In genomic region chr20:54649511-54649962, GRCh38 we compare ENCODE assay signal across 8 cellular contexts.
A peak's percentile ranks its signal among the peaks of the same experiment; 100 is the strongest.
DNase-seq lines count a peak whose midpoint lies in the region; ATAC-seq, FAIRE-seq and TF ChIP-seq lines count a peak whose summit lies in the region.

No MANE protein-coding gene starts in this region.

- RAD21 ChIA-PET in HCT116 (lab: Charles Lee; ENCODE audit: low non-redundant PET in 1 of 2, low total read pairs in 2 of 2, uncharacterized antibody in 2 of 2, unreplicated experiment in 2 of 2): no interaction called here

- BruUV-seq in HCT116 (replicated peaks; lab: Mats Ljungman, UMichigan): no TSS peak
- no TSS peak for BruUV-seq in K562 (replicated peaks; lab: Mats Ljungman, UMichigan)

- DNase-seq in DMS79 (lab: John Stamatoyannopoulos, UW) (peak; percentile 20), HCT116 (ENCODE audit: low read depth, low spot score) (peak; percentile 62), NCI-H2029 (lab: John Stamatoyannopoulos, UW) (peak; percentile 42), T1000 (lab: John Stamatoyannopoulos, UW) (peak; percentile 71), K562 (ENCODE audit: extremely low read depth in 1 of 4, low spot score in 3 of 4) (peak; percentile 53 to 78 (median 69)), iPS-NIHi11 (ENCODE audit: low spot score) (peak; percentile 76), OCI-M2 (lab: John Stamatoyannopoulos, UW; ENCODE audit: unreplicated experiment) (no peak)
- peak; percentile 37 to 74 for DNase-seq in stimulated activated CD4-positive, alpha-beta T cell treated with anti-CD3 and anti-CD28 coated beads, Interleukin-12 subunit alpha, Interleukin-12 subunit beta, amount 100 ng/mL, for 24 hours (ENCODE audit: low read depth in 2 of 2)

- H3K4me2 ChIP-seq in HCT116 (ENCODE audit: low read length) (no peak overlapping the region), K562 (ENCODE audit: insufficient read depth, low read length) (no peak overlapping the region)

- peak; percentile 92 for FAIRE-seq in K562 (lab: Jason Lieb, UNC)

- H3K9me3 ChIP-seq in HCT116 (ENCODE audit: control insufficient read depth in 1 of 2, insufficient read depth in 1 of 2, low read depth in 1 of 2, low read length in 2 of 2): no peaks in the 10 kb centered on the region
- no peaks in the 10 kb centered on the region for H3K9me3 ChIP-seq in K562 (replicated peaks; ENCODE audit: control insufficient read depth, insufficient read depth, low read depth, low read length)

- H2AFZ ChIP-seq in HCT116 (ENCODE audit: low read depth, low read length, poor library complexity, severe bottlenecking) (peak overlapping the region; percentile 47), K562 (ENCODE audit: low read depth, low read length) (no peak overlapping the region)

- POLR2A ChIA-PET in HCT116 (lab: Charles Lee) (no interaction called here), K562 (lab: Yijun Ruan, JAX) (no interaction called here)

- H3K4me1 ChIP-seq in HCT116 (ENCODE audit: control insufficient read depth in 1 of 2, insufficient read depth in 2 of 2, low read length in 2 of 2) (no peaks in the 10 kb centered on the region), K562 (replicated peaks in 1 of 2; ENCODE audit: control insufficient read depth in 2 of 2, insufficient read depth in 2 of 2, low read length in 2 of 2) (no peaks in the 10 kb centered on the region)

- no peaks in the 10 kb centered on the region for H3K9me2 ChIP-seq in HCT116 (ENCODE audit: insufficient read depth)

- no peaks in the 10 kb centered on the region for H3K9me1 ChIP-seq in K562 (ENCODE audit: control insufficient read depth, insufficient read depth, low read length)

- TF ChIP-seq EP300 in K562 (IDR thresholded peaks at IDR 0.05; ENCODE audit: low read length): no peak

- CTCF ChIA-PET in HCT116 (lab: Charles Lee): interaction anchor here (0.6 kb wide), 1 partner anchor 442 kb away, joined by 4 read pairs; the partner anchor contains the start of gene PFDN4
- CTCF ChIA-PET in K562 (lab: Yijun Ruan, JAX; ENCODE audit: low intra/inter-chr PET ratio): interaction anchor here (0.6 to 2.4 kb wide), 5 partner anchors 417 to 1695 kb away, joined by 3 to 13 read pairs (median 3); partner anchors contain the start of gene MC3R

- H3K36me3 ChIP-seq in HCT116 (ENCODE audit: control insufficient read depth in 1 of 2, insufficient read depth in 2 of 2, low read length in 2 of 2): no peaks in the 10 kb centered on the region
- no peaks in the 10 kb centered on the region for H3K36me3 ChIP-seq in K562 (ENCODE audit: control insufficient read depth, insufficient read depth, low read length)

- TF ChIP-seq RAD21 in HCT116 (IDR thresholded peaks at IDR 0.05; ENCODE audit: low read depth): peak; percentile 60
- peak; percentile 47 to 73 for TF ChIP-seq RAD21 in K562 (CRISPR knock-in tag; conservative IDR thresholded peaks at IDR 0.05 in 1 of 2, IDR thresholded peaks at IDR 0.05 in 1 of 2)

- under 1% methylated on average over 8 of the region's 8 CpGs for WGBS in K562 (ENCODE audit: insufficient coverage, low coverage, missing lambda C conversion rate)

- H3K9ac ChIP-seq in HCT116 (ENCODE audit: low read length): no peak overlapping the region
- no peak overlapping the region for H3K9ac ChIP-seq in K562 (ENCODE audit: insufficient read depth in 1 of 2, low read depth in 2 of 2, low read length in 2 of 2)

- no peak overlapping the region for H3K27ac ChIP-seq in HCT116 (ENCODE audit: low read depth, low read length)
- H3K27ac ChIP-seq in K562 (ENCODE audit: extremely low read depth, low read depth, low read length): no peak overlapping the region

- TF ChIP-seq POLR2A in HCT116 (IDR thresholded peaks at IDR 0.05; ENCODE audit: borderline replicate concordance, extremely low read depth, insufficient read depth, insufficient read length) (no peak), K562 (conservative IDR thresholded peaks at IDR 0.05) (no peak)

- TF ChIP-seq CTCF in HCT116 (IDR thresholded peaks at IDR 0.05 in 2 of 3, conservative IDR thresholded peaks at IDR 0.05 in 1 of 3; ENCODE audit: borderline replicate concordance in 1 of 3, insufficient read depth in 1 of 3, low read depth in 2 of 3, low read length in 2 of 3): peak; percentile 46 to 81 (median 75); a peak in 5 of 6 replicates
- peak; percentile 58 to 74 (median 72) for TF ChIP-seq CTCF in K562 (IDR thresholded peaks at IDR 0.05 in 2 of 3, conservative IDR thresholded peaks at IDR 0.05 in 1 of 3; ENCODE audit: insufficient read depth in 2 of 3, low read depth in 1 of 3, low read length in 3 of 3)

- in situ Hi-C loops in K562 (cut with MboI): loop anchor here (10.0 to 25.0 kb wide), 3 partner anchors 435 to 687 kb away; no protein-coding TSS in a partner anchor

- H4K20me1 ChIP-seq in HCT116 (ENCODE audit: insufficient read depth) (no peaks in the 10 kb centered on the region), K562 (replicated peaks; ENCODE audit: control insufficient read depth, insufficient read depth, low read length) (no peaks in the 10 kb centered on the region)

- intact Hi-C loops in HCT116 (cut with micrococcal nuclease): loop anchor here (10.0 kb wide), 1 partner anchor 665 kb away; no protein-coding TSS in a partner anchor
- intact Hi-C loops in K562 (cut with micrococcal nuclease): loop anchor here (2.0 to 5.0 kb wide), 3 partner anchors 432 to 1695 kb away; partner anchors contain the start of gene MC3R

- H3K4me3 ChIP-seq in HCT116 (replicated peaks in 1 of 2; ENCODE audit: low read depth in 1 of 2, low read length in 2 of 2) (no peak overlapping the region), K562 (no peak overlapping the region)

- ATAC-seq in HCT116: peak; percentile 92
- peak; percentile 86 for ATAC-seq in K562

- no peaks in the 10 kb centered on the region for H3K27me3 ChIP-seq in HCT116 (ENCODE audit: insufficient read depth, low read length)
- H3K27me3 ChIP-seq in K562 (ENCODE audit: control insufficient read depth in 2 of 2, insufficient read depth in 2 of 2, low read length in 2 of 2): no peaks in the 10 kb centered on the region

- H3K79me2 ChIP-seq in HCT116 (ENCODE audit: insufficient read depth, low read length) (no peaks in the 10 kb centered on the region), K562 (ENCODE audit: control insufficient read depth, insufficient read depth, low read length) (no peaks in the 10 kb centered on the region)

TF ChIP-seq in HCT116, 20 proteins besides CTCF, POLR2A, EP300 and RAD21:
- TF ChIP-seq YY1 (IDR thresholded peaks at IDR 0.05; ENCODE audit: extremely low read depth, insufficient replicate concordance, low read depth, low read length) (no peak), EZH2phosphoT487 (IDR thresholded peaks at IDR 0.05; ENCODE audit: borderline replicate concordance) (no peak)

TF ChIP-seq in K562, 482 proteins besides CTCF, POLR2A, EP300 and RAD21 (continues in another document):
- TF ChIP-seq SMC3 (conservative IDR thresholded peaks at IDR 0.05; ENCODE audit: insufficient read depth, low read depth, low read length): peak; percentile 42; the same call in 1 of the 2 replicates
- TF ChIP-seq E2F3 (CRISPR knock-in tag; IDR thresholded peaks at IDR 0.05): no peak
- TF ChIP-seq ZNF197 (CRISPR knock-in tag; IDR thresholded peaks at IDR 0.05; ENCODE audit: low read depth): no peak
- TF ChIP-seq ZNF398 (CRISPR knock-in tag; IDR thresholded peaks at IDR 0.05): no peak
- peak; percentile 58; the same call in 1 of the 2 replicates for TF ChIP-seq STAG1 (CRISPR knock-in tag; IDR thresholded peaks at IDR 0.05; ENCODE audit: borderline replicate concordance)
- no peak for TF ChIP-seq MEIS2 (IDR thresholded peaks at IDR 0.05; ENCODE audit: partially characterized antibody)
- TF ChIP-seq ZKSCAN3 (CRISPR knock-in tag; IDR thresholded peaks at IDR 0.05): no peak
- no peak for TF ChIP-seq KLF16 (IDR thresholded peaks at IDR 0.05)
- TF ChIP-seq, protein P1, sequence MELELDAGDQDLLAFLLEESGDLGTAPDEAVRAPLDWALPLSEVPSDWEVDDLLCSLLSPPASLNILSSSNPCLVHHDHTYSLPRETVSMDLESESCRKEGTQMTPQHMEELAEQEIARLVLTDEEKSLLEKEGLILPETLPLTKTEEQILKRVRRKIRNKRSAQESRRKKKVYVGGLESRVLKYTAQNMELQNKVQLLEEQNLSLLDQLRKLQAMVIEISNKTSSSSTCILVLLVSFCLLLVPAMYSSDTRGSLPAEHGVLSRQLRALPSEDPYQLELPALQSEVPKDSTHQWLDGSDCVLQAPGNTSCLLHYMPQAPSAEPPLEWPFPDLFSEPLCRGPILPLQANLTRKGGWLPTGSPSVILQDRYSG (tag; conservative IDR thresholded peaks at IDR 0.05; ENCODE audit: low read depth): no peak
- no peak for TF ChIP-seq SP2 (IDR thresholded peaks at IDR 0.05; ENCODE audit: extremely low read depth, low read depth, low read length, poor library complexity, severe bottlenecking)
- TF ChIP-seq TAL1 (IDR thresholded peaks at IDR 0.05): no peak
- TF ChIP-seq SAP30 (IDR thresholded peaks at IDR 0.05; ENCODE audit: borderline replicate concordance, insufficient read depth, low read depth, low read length, poor library complexity, severe bottlenecking): no peak
- no peak for TF ChIP-seq SRF (CRISPR knock-in tag; IDR thresholded peaks at IDR 0.05)
- TF ChIP-seq CBX3 (IDR thresholded peaks at IDR 0.05; ENCODE audit: borderline replicate concordance in 1 of 2, low read length in 2 of 2): no peak
- no peak for TF ChIP-seq CBX1 (IDR thresholded peaks at IDR 0.05; ENCODE audit: low read depth)
- no peak for TF ChIP-seq FOXM1 (IDR thresholded peaks at IDR 0.05; ENCODE audit: low read depth)
- TF ChIP-seq FOXM1 (CRISPR knock-in tag; IDR thresholded peaks at IDR 0.05; ENCODE audit: low read depth): no peak
- 0 out of 4 replicates have a peak, but pooled peaks of 1 of the 2 experiments have one; percentile 17 for TF ChIP-seq RCOR1 (IDR thresholded peaks at IDR 0.05; ENCODE audit: borderline replicate concordance in 1 of 2, low read depth in 2 of 2, low read length in 2 of 2)
